ENCODE assay signal across 8 cellular contexts in the genomic region with DNA sequence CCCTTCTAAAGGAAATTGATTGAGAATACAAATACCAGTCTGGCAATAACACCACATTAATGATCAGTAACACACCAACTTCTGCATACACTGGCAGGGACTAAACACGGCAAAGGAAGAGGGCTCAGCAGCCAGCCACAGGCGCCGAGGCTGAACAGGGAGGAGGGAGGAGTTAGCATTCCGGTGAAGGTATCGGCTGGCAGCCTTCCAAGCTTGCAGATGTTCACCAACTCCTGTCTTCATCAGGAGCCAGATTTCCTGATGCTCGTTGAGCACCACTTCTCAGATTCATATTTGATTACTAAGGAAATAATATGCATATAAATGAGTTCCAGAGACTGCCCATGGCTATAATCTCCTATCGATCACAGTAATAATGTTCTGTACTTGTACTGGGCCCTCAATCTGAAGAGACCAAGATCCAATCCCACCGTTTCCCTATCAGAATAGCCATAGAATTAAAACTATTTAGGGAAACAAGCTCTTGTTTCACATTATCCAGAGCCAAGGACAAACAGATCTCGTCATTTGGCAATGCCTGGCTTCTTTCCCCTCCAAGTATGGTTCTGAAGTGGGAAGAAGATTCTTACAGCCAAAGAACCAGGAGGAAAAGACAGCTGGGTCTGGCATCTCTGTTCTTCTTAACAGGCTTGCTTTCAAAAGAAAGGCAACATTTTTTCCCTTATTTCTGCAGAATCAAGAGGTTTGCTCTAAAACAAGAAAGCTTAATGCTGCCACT. TPM values are rescaled to one million over a fixed set of nuclear protein-coding genes. Genes with fewer than 3 reads are reported as not detected.
A peak's percentile ranks its signal among the peaks of the same experiment; 100 is the strongest.
DNase-seq lines count a peak whose midpoint lies in the region; TF ChIP-seq lines count a peak whose summit lies in the region.

No MANE protein-coding gene starts in this region.

- DNase-seq in activated CD8-positive, alpha-beta memory T cell treated with anti-CD3 and anti-CD28 coated beads for 24 hours = peak; percentile 53
- DNase-seq in activated CD8-positive, alpha-beta memory T cell treated with anti-CD3 and anti-CD28 coated beads, Interleukin-2, amount 50 U/mL, for 4 hours = no peak
- peak; percentile 66 to 89 for DNase-seq in NCI-H526 (lab: John Stamatoyannopoulos, UW)
- DNase-seq in esophagus squamous epithelium (lab: John Stamatoyannopoulos, UW) = no peak
- DNase-seq in osteoblast (ENCODE audit: insufficient read length, low spot score, missing footprints) = no peak
- DNase-seq in activated T-helper 2 cell treated with anti-CD3 and anti-CD28 coated beads, Interferon-gamma antibody, Interleukin-2, Interleukin-4, amounts not matched to agents 10 μg/mL and 5 μg/mL and 100 μg/mL, durations not matched to agents 14 hours and 24 hours and 36 hours (ENCODE audit: low spot score) = no peak
- no peak for DNase-seq in CD1c-positive myeloid dendritic cell (ENCODE audit: extremely low spot score)
- DNase-seq in SKM-1 treated with dmso at 0.1 percent for 144 hours (lab: John Stamatoyannopoulos, UW; ENCODE audit: unreplicated experiment) = no peak

- peaks cover 9% of the 10 kb centered on the region for H3K36me3 Mint-ChIP-seq in activated T-helper 2 cell treated with anti-CD3 and anti-CD28 coated beads, Interferon-gamma antibody, Interleukin-2, Interleukin-4, amounts not matched to agents 10 μg/mL and 5 μg/mL and 100 μg/mL, durations not matched to agents 14 hours and 24 hours and 36 hours (ENCODE audit: low read depth)

- no peaks in the 10 kb centered on the region for H3K9me3 ChIP-seq in esophagus squamous epithelium
- no peaks in the 10 kb centered on the region for H3K9me3 ChIP-seq in osteoblast (ENCODE audit: low read depth, low read length)

- peaks cover 4% of the 10 kb centered on the region for H3K9me3 Mint-ChIP-seq in activated T-helper 2 cell treated with anti-CD3 and anti-CD28 coated beads, Interferon-gamma antibody, Interleukin-2, Interleukin-4, amounts not matched to agents 10 μg/mL and 5 μg/mL and 100 μg/mL, durations not matched to agents 14 hours and 24 hours and 36 hours

- no peak overlapping the region for H3K4me3 Mint-ChIP-seq in activated T-helper 2 cell treated with anti-CD3 and anti-CD28 coated beads, Interferon-gamma antibody, Interleukin-2, Interleukin-4, amounts not matched to agents 10 μg/mL and 5 μg/mL and 100 μg/mL, durations not matched to agents 14 hours and 24 hours and 36 hours (ENCODE audit: low read depth)

- H3K4me3 ChIP-seq in esophagus squamous epithelium (peak overlapping the region in 1 of 4 donors; percentile 34), osteoblast (ENCODE audit: insufficient read depth, low read length) (peak overlapping the region; percentile 40)

- H3K27ac Mint-ChIP-seq in activated T-helper 2 cell treated with anti-CD3 and anti-CD28 coated beads, Interferon-gamma antibody, Interleukin-2, Interleukin-4, amounts not matched to agents 10 μg/mL and 5 μg/mL and 100 μg/mL, durations not matched to agents 14 hours and 24 hours and 36 hours = no peak overlapping the region

- H3K27me3 ChIP-seq in esophagus squamous epithelium (no peaks in the 10 kb centered on the region), osteoblast (ENCODE audit: insufficient read depth, low read length) (no peaks in the 10 kb centered on the region)

- H3K4me2 ChIP-seq in osteoblast (ENCODE audit: insufficient read depth, low read length) = peak overlapping the region; percentile 43

- peaks cover 7 to 75% (median 41%) of the 10 kb centered on the region in 3 donors for H3K4me1 ChIP-seq in esophagus squamous epithelium
- no peaks in the 10 kb centered on the region for H3K4me1 ChIP-seq in osteoblast (ENCODE audit: insufficient read depth, low read length)

- peaks cover 25% of the 10 kb centered on the region for H3K4me1 Mint-ChIP-seq in activated T-helper 2 cell treated with anti-CD3 and anti-CD28 coated beads, Interferon-gamma antibody, Interleukin-2, Interleukin-4, amounts not matched to agents 10 μg/mL and 5 μg/mL and 100 μg/mL, durations not matched to agents 14 hours and 24 hours and 36 hours (ENCODE audit: low read depth)

- peaks cover 4% of the 10 kb centered on the region for H4K20me1 ChIP-seq in osteoblast (ENCODE audit: insufficient read depth, low read length)

- no peaks in the 10 kb centered on the region for H3K79me2 ChIP-seq in osteoblast (ENCODE audit: insufficient read depth, low read length)

- TF ChIP-seq CTCF in esophagus squamous epithelium (IDR thresholded peaks at IDR 0.05) = no peak
- TF ChIP-seq CTCF in osteoblast (IDR thresholded peaks at IDR 0.05; ENCODE audit: extremely low read depth, low read depth, low read length) = no peak

- H3K27ac ChIP-seq in esophagus squamous epithelium (peak overlapping the region; percentile 54 to 87 (median 85)), osteoblast (ENCODE audit: low read depth, low read length) (no peak overlapping the region)

- no peak for TF ChIP-seq POLR2A in esophagus squamous epithelium (IDR thresholded peaks at IDR 0.05)

- whole genome bisulfite sequencing in esophagus squamous epithelium, 2 donors = 16 to 25% methylated on average over 9 of the region's 9 CpGs

- intact Hi-C loops in esophagus squamous epithelium (cut with DNase I) = no loop called here
- intact Hi-C loops in activated T-helper 2 cell treated with anti-CD3 and anti-CD28 coated beads, Interferon-gamma antibody, Interleukin-2, Interleukin-4, amounts not matched to agents 10 μg/mL and 5 μg/mL and 100 μg/mL, durations not matched to agents 14 hours and 24 hours and 36 hours (cut with micrococcal nuclease) = no loop called here

- H3K36me3 ChIP-seq in esophagus squamous epithelium = no peaks in the 10 kb centered on the region
- no peaks in the 10 kb centered on the region for H3K36me3 ChIP-seq in osteoblast (ENCODE audit: insufficient read depth, low read length)

- no peak overlapping the region for H2AFZ ChIP-seq in osteoblast (ENCODE audit: low read length)

- no peaks in the 10 kb centered on the region for H3K27me3 Mint-ChIP-seq in activated T-helper 2 cell treated with anti-CD3 and anti-CD28 coated beads, Interferon-gamma antibody, Interleukin-2, Interleukin-4, amounts not matched to agents 10 μg/mL and 5 μg/mL and 100 μg/mL, durations not matched to agents 14 hours and 24 hours and 36 hours (ENCODE audit: low read depth)

RNA-seq across cellular contexts. Expression of gene GFOD1, which starts 42.2 kb away (rescaled TPM):
- 10 to 100 TPM; 16.1 to 30.7 (median 22.9) TPM for total RNA-seq in esophagus squamous epithelium
- total RNA-seq in osteoblast = 2.9 and 3.6 TPM in 2 replicates
- total RNA-seq in activated T-helper 2 cell treated with anti-CD3 and anti-CD28 coated beads, Interferon-gamma antibody, Interleukin-2, Interleukin-4, amounts not matched to agents 10 μg/mL and 5 μg/mL and 100 μg/mL, durations not matched to agents 14 hours and 24 hours and 36 hours = 4.6 and 4.8 TPM in 2 replicates

Comparison
In these comparisons a context has a peak if more than half of its experiments do, and no peak if none do; other contexts are left out.
1. DNase-seq: peak in activated CD8-positive, alpha-beta memory T cell treated with anti-CD3 and anti-CD28 coated beads for 24 hours (single experiment) and NCI-H526 (2 of 2); none in activated CD8-positive, alpha-beta memory T cell treated with anti-CD3 and anti-CD28 coated beads, Interleukin-2, amount 50 U/mL, for 4 hours (single experiment), esophagus squamous epithelium (single experiment), osteoblast (single experiment), activated T-helper 2 cell treated with anti-CD3 and anti-CD28 coated beads, Interferon-gamma antibody, Interleukin-2, Interleukin-4, amounts not matched to agents 10 μg/mL and 5 μg/mL and 100 μg/mL, durations not matched to agents 14 hours and 24 hours and 36 hours (single experiment), CD1c-positive myeloid dendritic cell (single experiment) and SKM-1 treated with dmso at 0.1 percent for 144 hours (single experiment).